ENCODE assay signal across 9 cellular contexts in genomic region chr3:171187706-171188290, GRCh38.
DNase-seq lines count a peak whose midpoint lies in the region; ATAC-seq and TF ChIP-seq lines count a peak whose summit lies in the region.
"Had no signal": no experiment of that assay in that cellular context is flagged by ENCODE, and none has a peak within 500 bp of the region (broad histone marks: within the 10 kb centered on the region; RNA-seq: fewer than 3 reads in every experiment).

No MANE protein-coding gene starts in this region.

- no peaks in the 10 kb centered on the region for H3K36me3 ChIP-seq in left lung

- ATAC-seq in left lung (peak; percentile 90), HG03521 (IDR thresholded peaks at IDR 0.05; ENCODE audit: unreplicated experiment) (no peak)

- H3K4me3 ChIP-seq in left lung, result no peak overlapping the region

- no peaks in the 10 kb centered on the region for H3K9me3 ChIP-seq in left lung

- no peaks in the 10 kb centered on the region for H3K27me3 ChIP-seq in left lung

- intact Hi-C loops in left lung (cut with DNase I), result loop anchor here in 1 of 2 donors (10.0 kb wide), 1 partner anchor 377 kb away; no protein-coding TSS in a partner anchor

- peaks cover 0 to 3% of the 10 kb centered on the region in 2 donors for H3K4me1 ChIP-seq in left lung

- H3K27ac ChIP-seq in left lung, result no peak overlapping the region

- peak; percentile 55 for DNase-seq in EL
- peak; percentile 49 for DNase-seq in HEK293T (ENCODE audit: extremely low spot score)
- DNase-seq in NCI-H524 (lab: John Stamatoyannopoulos, UW), result peak; percentile 41 to 77
- DNase-seq in T47D (ENCODE audit: low read depth in 1 of 2, low spot score in 1 of 2), result peak; percentile 50 to 81
- DNase-seq in left lung, result no peak
- no peak for DNase-seq in stimulated activated CD4-positive, alpha-beta T cell treated with anti-CD3 and anti-CD28 coated beads, Interleukin-2, amount 100 ng/mL, for 48 hours
- no peak for DNase-seq in occipital lobe (lab: John Stamatoyannopoulos, UW)
- DNase-seq: naive B cell had no signal

- in situ Hi-C loops in T47D (cut with HindIII; ENCODE audit: low pct_unique_long_range_greater_than_20kb, low sequenced_read_pairs), result no loop called here

- TF ChIP-seq CTCF in left lung (IDR thresholded peaks at IDR 0.05), result peak; percentile 36 to 50

- POLR2A ChIA-PET in HEK293T (lab: Yijun Ruan, JAX), result no interaction called here

- CTCF ChIA-PET in HEK293T (lab: Yijun Ruan, JAX), result interaction anchor here (0.6 kb wide), 1 partner anchor 105 kb away, joined by 4 read pairs; no protein-coding TSS in a partner anchor

TF ChIP-seq in HEK293T, 16 proteins besides CTCF, POLR2A, EP300 and RAD21:
- TF ChIP-seq TARDBP (IDR thresholded peaks at IDR 0.05) (no peak), SP1 (IDR thresholded peaks at IDR 0.05) (no peak), PKNOX1 (IDR thresholded peaks at IDR 0.05) (no peak), FOXM1 (IDR thresholded peaks at IDR 0.05; ENCODE audit: borderline replicate concordance) (no peak), BHLHE40 (IDR thresholded peaks at IDR 0.05; ENCODE audit: borderline replicate concordance) (no peak), CTBP1 (IDR thresholded peaks at IDR 0.05; ENCODE audit: borderline replicate concordance) (no peak), LEF1 (IDR thresholded peaks at IDR 0.05; ENCODE audit: borderline replicate concordance) (no peak), NFRKB (IDR thresholded peaks at IDR 0.05) (no peak), SUZ12 (IDR thresholded peaks at IDR 0.05) (no peak), ELF4 (IDR thresholded peaks at IDR 0.05) (no peak), FOXA1 (IDR thresholded peaks at IDR 0.05) (no peak), ARNT (IDR thresholded peaks at IDR 0.05) (no peak), FOXK2 (IDR thresholded peaks at IDR 0.05) (no peak), ZNF384 (IDR thresholded peaks at IDR 0.05) (no peak), HDGF (IDR thresholded peaks at IDR 0.05; ENCODE audit: borderline replicate concordance) (no peak), L3MBTL2 (conservative IDR thresholded peaks at IDR 0.05) (no peak)

Comparison
In these comparisons a context has a peak if more than half of its experiments do, and no peak if none do; other contexts are left out.
1. DNase-seq: peak in EL (single experiment), HEK293T (single experiment), NCI-H524 (2 of 2) and T47D (2 of 2); none in left lung (0 of 2), stimulated activated CD4-positive, alpha-beta T cell treated with anti-CD3 and anti-CD28 coated beads, Interleukin-2, amount 100 ng/mL, for 48 hours (0 of 2) and occipital lobe (single experiment).